ENCODE assay signal across 2 cellular contexts in the genomic region with DNA sequence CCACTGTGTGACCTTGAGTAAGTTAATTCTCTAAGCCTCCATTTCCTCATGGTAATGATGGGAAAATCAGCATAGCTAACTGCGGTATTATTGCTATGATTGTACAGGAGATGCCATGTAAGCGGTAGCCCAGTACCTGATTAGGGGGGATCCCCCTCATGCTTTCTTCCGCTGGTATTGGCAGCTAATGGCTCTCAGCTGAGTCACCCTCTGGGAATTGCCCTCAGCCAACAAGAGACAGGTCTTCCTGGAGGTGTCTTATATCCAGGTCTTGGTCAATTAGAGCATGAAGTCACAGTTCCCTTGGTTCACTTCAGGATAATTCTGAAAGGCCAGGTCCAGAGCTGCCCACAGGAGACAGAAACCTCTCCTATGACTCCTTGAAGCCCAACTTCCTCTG.
TF ChIP-seq lines count a peak whose summit lies in the region.

No MANE protein-coding gene starts in this region.

TF ChIP-seq in SK-N-SH treated with all-trans-retinoic acid at 6 μM for 48 hours, 23 proteins besides CTCF, POLR2A, EP300 and RAD21:
- TF ChIP-seq TOX (CRISPR knock-in tag; IDR thresholded peaks at IDR 0.05; ENCODE audit: borderline replicate concordance): no peak
- TF ChIP-seq, protein P1, sequence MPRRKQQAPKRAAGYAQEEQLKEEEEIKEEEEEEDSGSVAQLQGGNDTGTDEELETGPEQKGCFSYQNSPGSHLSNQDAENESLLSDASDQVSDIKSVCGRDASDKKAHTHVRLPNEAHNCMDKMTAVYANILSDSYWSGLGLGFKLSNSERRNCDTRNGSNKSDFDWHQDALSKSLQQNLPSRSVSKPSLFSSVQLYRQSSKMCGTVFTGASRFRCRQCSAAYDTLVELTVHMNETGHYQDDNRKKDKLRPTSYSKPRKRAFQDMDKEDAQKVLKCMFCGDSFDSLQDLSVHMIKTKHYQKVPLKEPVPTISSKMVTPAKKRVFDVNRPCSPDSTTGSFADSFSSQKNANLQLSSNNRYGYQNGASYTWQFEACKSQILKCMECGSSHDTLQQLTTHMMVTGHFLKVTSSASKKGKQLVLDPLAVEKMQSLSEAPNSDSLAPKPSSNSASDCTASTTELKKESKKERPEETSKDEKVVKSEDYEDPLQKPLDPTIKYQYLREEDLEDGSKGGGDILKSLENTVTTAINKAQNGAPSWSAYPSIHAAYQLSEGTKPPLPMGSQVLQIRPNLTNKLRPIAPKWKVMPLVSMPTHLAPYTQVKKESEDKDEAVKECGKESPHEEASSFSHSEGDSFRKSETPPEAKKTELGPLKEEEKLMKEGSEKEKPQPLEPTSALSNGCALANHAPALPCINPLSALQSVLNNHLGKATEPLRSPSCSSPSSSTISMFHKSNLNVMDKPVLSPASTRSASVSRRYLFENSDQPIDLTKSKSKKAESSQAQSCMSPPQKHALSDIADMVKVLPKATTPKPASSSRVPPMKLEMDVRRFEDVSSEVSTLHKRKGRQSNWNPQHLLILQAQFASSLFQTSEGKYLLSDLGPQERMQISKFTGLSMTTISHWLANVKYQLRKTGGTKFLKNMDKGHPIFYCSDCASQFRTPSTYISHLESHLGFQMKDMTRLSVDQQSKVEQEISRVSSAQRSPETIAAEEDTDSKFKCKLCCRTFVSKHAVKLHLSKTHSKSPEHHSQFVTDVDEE (CRISPR knock-in tag; IDR thresholded peaks at IDR 0.05): no peak
- no peak for TF ChIP-seq GLIS3 (CRISPR knock-in tag; IDR thresholded peaks at IDR 0.05)
- no peak for TF ChIP-seq ZNF70 (CRISPR knock-in tag; IDR thresholded peaks at IDR 0.05)
- TF ChIP-seq ZNF565 (CRISPR knock-in tag; conservative IDR thresholded peaks at IDR 0.05; ENCODE audit: low read depth): no peak
- TF ChIP-seq TCF4 (CRISPR knock-in tag; IDR thresholded peaks at IDR 0.05; ENCODE audit: borderline replicate concordance): no peak
- TF ChIP-seq, protein P2, sequence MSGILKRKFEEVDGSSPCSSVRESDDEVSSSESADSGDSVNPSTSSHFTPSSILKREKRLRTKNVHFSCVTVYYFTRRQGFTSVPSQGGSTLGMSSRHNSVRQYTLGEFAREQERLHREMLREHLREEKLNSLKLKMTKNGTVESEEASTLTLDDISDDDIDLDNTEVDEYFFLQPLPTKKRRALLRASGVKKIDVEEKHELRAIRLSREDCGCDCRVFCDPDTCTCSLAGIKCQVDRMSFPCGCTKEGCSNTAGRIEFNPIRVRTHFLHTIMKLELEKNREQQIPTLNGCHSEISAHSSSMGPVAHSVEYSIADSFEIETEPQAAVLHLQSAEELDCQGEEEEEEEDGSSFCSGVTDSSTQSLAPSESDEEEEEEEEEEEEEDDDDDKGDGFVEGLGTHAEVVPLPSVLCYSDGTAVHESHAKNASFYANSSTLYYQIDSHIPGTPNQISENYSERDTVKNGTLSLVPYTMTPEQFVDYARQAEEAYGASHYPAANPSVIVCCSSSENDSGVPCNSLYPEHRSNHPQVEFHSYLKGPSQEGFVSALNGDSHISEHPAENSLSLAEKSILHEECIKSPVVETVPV (CRISPR knock-in tag; IDR thresholded peaks at IDR 0.05): no peak
- TF ChIP-seq, protein P3, sequence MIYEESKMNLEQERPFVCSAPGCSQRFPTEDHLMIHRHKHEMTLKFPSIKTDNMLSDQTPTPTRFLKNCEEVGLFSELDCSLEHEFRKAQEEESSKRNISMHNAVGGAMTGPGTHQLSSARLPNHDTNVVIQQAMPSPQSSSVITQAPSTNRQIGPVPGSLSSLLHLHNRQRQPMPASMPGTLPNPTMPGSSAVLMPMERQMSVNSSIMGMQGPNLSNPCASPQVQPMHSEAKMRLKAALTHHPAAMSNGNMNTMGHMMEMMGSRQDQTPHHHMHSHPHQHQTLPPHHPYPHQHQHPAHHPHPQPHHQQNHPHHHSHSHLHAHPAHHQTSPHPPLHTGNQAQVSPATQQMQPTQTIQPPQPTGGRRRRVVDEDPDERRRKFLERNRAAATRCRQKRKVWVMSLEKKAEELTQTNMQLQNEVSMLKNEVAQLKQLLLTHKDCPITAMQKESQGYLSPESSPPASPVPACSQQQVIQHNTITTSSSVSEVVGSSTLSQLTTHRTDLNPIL (CRISPR knock-in tag; IDR thresholded peaks at IDR 0.05; ENCODE audit: low read depth): no peak

TF ChIP-seq in SK-N-SH, 30 proteins besides CTCF, POLR2A, EP300 and RAD21:
- TF ChIP-seq EZH2phosphoT487 (IDR thresholded peaks at IDR 0.05; ENCODE audit: borderline replicate concordance, low read depth) (no peak), TAF1 (IDR thresholded peaks at IDR 0.05; ENCODE audit: borderline replicate concordance, low read depth, low read length) (no peak), TCF12 (IDR thresholded peaks at IDR 0.05) (no peak), NRF1 (IDR thresholded peaks at IDR 0.05; ENCODE audit: low read depth, low read length) (no peak), MXI1 (IDR thresholded peaks at IDR 0.05; ENCODE audit: low read depth, low read length) (no peak), MEF2A (IDR thresholded peaks at IDR 0.05; ENCODE audit: borderline replicate concordance, low read depth) (no peak), POLR2AphosphoS5 (IDR thresholded peaks at IDR 0.05; ENCODE audit: low read depth, low read length) (no peak)
- TF ChIP-seq, protein P4, sequence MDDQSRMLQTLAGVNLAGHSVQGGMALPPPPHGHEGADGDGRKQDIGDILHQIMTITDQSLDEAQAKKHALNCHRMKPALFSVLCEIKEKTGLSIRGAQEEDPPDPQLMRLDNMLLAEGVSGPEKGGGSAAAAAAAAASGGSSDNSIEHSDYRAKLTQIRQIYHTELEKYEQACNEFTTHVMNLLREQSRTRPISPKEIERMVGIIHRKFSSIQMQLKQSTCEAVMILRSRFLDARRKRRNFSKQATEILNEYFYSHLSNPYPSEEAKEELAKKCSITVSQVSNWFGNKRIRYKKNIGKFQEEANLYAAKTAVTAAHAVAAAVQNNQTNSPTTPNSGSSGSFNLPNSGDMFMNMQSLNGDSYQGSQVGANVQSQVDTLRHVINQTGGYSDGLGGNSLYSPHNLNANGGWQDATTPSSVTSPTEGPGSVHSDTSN (IDR thresholded peaks at IDR 0.05): no peak
- TF ChIP-seq, protein P5, sequence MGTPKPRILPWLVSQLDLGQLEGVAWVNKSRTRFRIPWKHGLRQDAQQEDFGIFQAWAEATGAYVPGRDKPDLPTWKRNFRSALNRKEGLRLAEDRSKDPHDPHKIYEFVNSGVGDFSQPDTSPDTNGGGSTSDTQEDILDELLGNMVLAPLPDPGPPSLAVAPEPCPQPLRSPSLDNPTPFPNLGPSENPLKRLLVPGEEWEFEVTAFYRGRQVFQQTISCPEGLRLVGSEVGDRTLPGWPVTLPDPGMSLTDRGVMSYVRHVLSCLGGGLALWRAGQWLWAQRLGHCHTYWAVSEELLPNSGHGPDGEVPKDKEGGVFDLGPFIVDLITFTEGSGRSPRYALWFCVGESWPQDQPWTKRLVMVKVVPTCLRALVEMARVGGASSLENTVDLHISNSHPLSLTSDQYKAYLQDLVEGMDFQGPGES (IDR thresholded peaks at IDR 0.05; ENCODE audit: low read depth, low read length): no peak
- TF ChIP-seq, protein P6, sequence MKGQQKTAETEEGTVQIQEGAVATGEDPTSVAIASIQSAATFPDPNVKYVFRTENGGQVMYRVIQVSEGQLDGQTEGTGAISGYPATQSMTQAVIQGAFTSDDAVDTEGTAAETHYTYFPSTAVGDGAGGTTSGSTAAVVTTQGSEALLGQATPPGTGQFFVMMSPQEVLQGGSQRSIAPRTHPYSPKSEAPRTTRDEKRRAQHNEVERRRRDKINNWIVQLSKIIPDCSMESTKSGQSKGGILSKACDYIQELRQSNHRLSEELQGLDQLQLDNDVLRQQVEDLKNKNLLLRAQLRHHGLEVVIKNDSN (IDR thresholded peaks at IDR 0.05; ENCODE audit: borderline replicate concordance, low read depth): no peak
